ENCODE assay signal across 12 cellular contexts in the genomic region with DNA sequence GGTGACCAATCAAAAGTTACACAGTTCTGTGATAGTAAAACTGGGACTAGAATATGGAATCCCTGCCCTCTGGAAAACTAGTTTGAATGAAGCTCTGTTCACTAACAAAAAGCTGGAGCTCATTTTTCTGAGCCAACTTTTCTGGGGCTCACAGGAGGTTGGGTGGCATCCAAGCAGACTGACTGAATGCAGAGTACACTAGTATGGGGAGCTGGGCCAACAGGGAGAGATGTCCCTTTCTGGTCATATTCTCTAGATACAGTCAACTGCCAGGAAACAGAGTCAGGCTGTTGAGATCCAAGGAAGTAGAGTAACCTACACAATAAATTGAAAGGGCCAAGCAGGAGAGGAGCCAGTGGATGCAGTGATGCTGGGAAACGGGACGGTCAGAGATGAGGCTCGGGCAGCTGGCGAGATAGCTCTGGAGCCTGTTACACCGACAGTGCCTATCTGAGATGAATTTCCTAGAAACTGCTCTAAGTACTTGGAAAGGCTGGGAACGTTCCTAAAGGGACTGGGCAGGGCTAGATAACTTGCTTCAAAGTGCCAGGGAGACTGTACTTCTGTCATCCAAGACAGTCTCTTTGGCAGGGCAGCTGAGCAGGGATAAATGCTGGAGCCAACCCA.
DNase-seq lines count a peak whose midpoint lies in the region; ATAC-seq, FAIRE-seq and TF ChIP-seq lines count a peak whose summit lies in the region.
"Had no signal": no experiment of that assay in that cellular context is flagged by ENCODE, and none has a peak within 500 bp of the region (broad histone marks: within the 10 kb centered on the region; RNA-seq: fewer than 3 reads in every experiment).

No MANE protein-coding gene starts in this region.

- H3K4me3 ChIP-seq in adipocyte (ENCODE audit: low read length): peak overlapping the region; percentile 17
- H3K4me3 ChIP-seq: esophagus squamous epithelium had no signal

- no peak for ATAC-seq in GM21723 (IDR thresholded peaks at IDR 0.05; ENCODE audit: unreplicated experiment)
- no peak for ATAC-seq in activated CD8-positive, alpha-beta memory T cell treated with anti-CD3 and anti-CD28 coated beads, Interleukin-2, amount 10 ng/mL, durations not matched to agents 7 days and 5 days
- ATAC-seq: naive thymus-derived CD4-positive, alpha-beta T cell had no signal

- H3K27me3 ChIP-seq in adipocyte (replicated peaks; ENCODE audit: control insufficient read depth, insufficient read depth, low read length): no peaks in the 10 kb centered on the region
- H3K27me3 ChIP-seq: esophagus squamous epithelium had no signal

- no peaks in the 10 kb centered on the region for H3K9me3 ChIP-seq in adipocyte (ENCODE audit: control insufficient read depth, low read length)
- H3K9me3 ChIP-seq: esophagus squamous epithelium had no signal

- no peaks in the 10 kb centered on the region for H3K9me3 Mint-ChIP-seq in nephron progenitor cell
- H3K9me3 Mint-ChIP-seq in activated CD8-positive, alpha-beta memory T cell treated with anti-CD3 and anti-CD28 coated beads, Interleukin-2, amount 10 ng/mL, durations not matched to agents 7 days and 5 days (ENCODE audit: low read depth): no peaks in the 10 kb centered on the region
- H3K9me3 Mint-ChIP-seq: naive thymus-derived CD4-positive, alpha-beta T cell had no signal

- no peaks in the 10 kb centered on the region for H3K36me3 ChIP-seq in adipocyte (ENCODE audit: control insufficient read depth, insufficient read depth, low read length, severe bottlenecking)
- H3K36me3 ChIP-seq: esophagus squamous epithelium had no signal

- peak overlapping the region; percentile 53 for H3K27ac Mint-ChIP-seq in nephron progenitor cell
- H3K27ac Mint-ChIP-seq in activated CD8-positive, alpha-beta memory T cell treated with anti-CD3 and anti-CD28 coated beads, Interleukin-2, amount 10 ng/mL, durations not matched to agents 7 days and 5 days: no peak overlapping the region
- H3K27ac Mint-ChIP-seq: naive thymus-derived CD4-positive, alpha-beta T cell had no signal

- H3K4me1 ChIP-seq in adipocyte (ENCODE audit: control insufficient read depth, insufficient read depth, low read length): peaks cover 38% of the 10 kb centered on the region

- H3K27me3 Mint-ChIP-seq in nephron progenitor cell (ENCODE audit: low read depth, poor library complexity): no peaks in the 10 kb centered on the region
- no peaks in the 10 kb centered on the region for H3K27me3 Mint-ChIP-seq in activated CD8-positive, alpha-beta memory T cell treated with anti-CD3 and anti-CD28 coated beads, Interleukin-2, amount 10 ng/mL, durations not matched to agents 7 days and 5 days
- H3K27me3 Mint-ChIP-seq: naive thymus-derived CD4-positive, alpha-beta T cell had no signal

- peaks cover 33% of the 10 kb centered on the region for H3K4me1 Mint-ChIP-seq in nephron progenitor cell
- H3K4me1 Mint-ChIP-seq in activated CD8-positive, alpha-beta memory T cell treated with anti-CD3 and anti-CD28 coated beads, Interleukin-2, amount 10 ng/mL, durations not matched to agents 7 days and 5 days: no peaks in the 10 kb centered on the region

- TF ChIP-seq CTCF in nephron progenitor cell (IDR thresholded peaks at IDR 0.05): no peak

- CTCF ChIA-PET in activated CD8-positive, alpha-beta memory T cell treated with anti-CD3 and anti-CD28 coated beads, Interleukin-2, amount 10 ng/mL, durations not matched to agents 7 days and 5 days (lab: Charles Lee): interaction anchor here (0.9 to 2.5 kb wide), 3 partner anchors 13 to 121 kb away, joined by 3 to 11 read pairs (median 3); no protein-coding TSS in a partner anchor

- no peak overlapping the region for H3K9ac ChIP-seq in adipocyte (ENCODE audit: low read length)

- H3K4me3 Mint-ChIP-seq in nephron progenitor cell: no peak overlapping the region
- H3K4me3 Mint-ChIP-seq in activated CD8-positive, alpha-beta memory T cell treated with anti-CD3 and anti-CD28 coated beads, Interleukin-2, amount 10 ng/mL, durations not matched to agents 7 days and 5 days: no peak overlapping the region
- H3K4me3 Mint-ChIP-seq: naive thymus-derived CD4-positive, alpha-beta T cell had no signal

- DNase-seq in Ammon's horn (ENCODE audit: low spot score) (peak; percentile 87), adipocyte (ENCODE audit: low read depth) (peak; percentile 74), frontal cortex (ENCODE audit: low spot score in 2 of 2) (peak; percentile 17 to 25), nephron progenitor cell (no peak), EL (no peak)
- no peak for DNase-seq in effector CD8-positive, alpha-beta T cell (lab: John Stamatoyannopoulos, UW)
- DNase-seq in activated CD8-positive, alpha-beta memory T cell treated with anti-CD3 and anti-CD28 coated beads, Interleukin-2, amount 10 ng/mL, durations not matched to agents 7 days and 5 days: no peak
- DNase-seq: activated naive CD4-positive, alpha-beta T cell treated with Interleukin-2 at 50 U/mL for 16 hours; esophagus squamous epithelium; naive thymus-derived CD4-positive, alpha-beta T cell; NK-92 treated with Interleukin-12 subunit alpha and Interleukin-12 subunit beta, amount 100 ng/mL, for 24 hours had no signal

- no peaks in the 10 kb centered on the region for H3K36me3 Mint-ChIP-seq in nephron progenitor cell (ENCODE audit: low read depth)
- no peaks in the 10 kb centered on the region for H3K36me3 Mint-ChIP-seq in activated CD8-positive, alpha-beta memory T cell treated with anti-CD3 and anti-CD28 coated beads, Interleukin-2, amount 10 ng/mL, durations not matched to agents 7 days and 5 days
- H3K36me3 Mint-ChIP-seq: naive thymus-derived CD4-positive, alpha-beta T cell had no signal

- FAIRE-seq in frontal cortex (lab: Jason Lieb, UNC): no peak

Comparison
In these comparisons a context has a peak if more than half of its experiments do, and no peak if none do; other contexts are left out.
1. DNase-seq: peak in Ammon's horn (single experiment), adipocyte (single experiment) and frontal cortex (2 of 2); none in nephron progenitor cell (single experiment), effector CD8-positive, alpha-beta T cell (single experiment), EL (single experiment) and activated CD8-positive, alpha-beta memory T cell treated with anti-CD3 and anti-CD28 coated beads, Interleukin-2, amount 10 ng/mL, durations not matched to agents 7 days and 5 days (single experiment).